10 cellular contexts compared by ENCODE assay signal in genomic region chr2:20579866-20580265, GRCh38.
DNase-seq lines count a peak whose midpoint lies in the region; ATAC-seq and TF ChIP-seq lines count a peak whose summit lies in the region.
"Had no signal": no experiment of that assay in that cellular context is flagged by ENCODE, and none has a peak within 500 bp of the region (broad histone marks: within the 10 kb centered on the region; RNA-seq: fewer than 3 reads in every experiment).

No MANE protein-coding gene starts in this region.

- ATAC-seq in HG03139 (IDR thresholded peaks at IDR 0.05; ENCODE audit: unreplicated experiment) = no peak

- intact Hi-C loops in Caco-2 (cut with micrococcal nuclease; ENCODE audit: unreplicated experiment) = loop anchor here (1.0 kb wide), 1 partner anchor 13 kb away; no protein-coding TSS in a partner anchor
- intact Hi-C loops in prostate gland (cut with DNase I) = loop anchor here (5.0 kb wide), 1 partner anchor 43 kb away; no protein-coding TSS in a partner anchor

- no peaks in the 10 kb centered on the region for H3K36me3 ChIP-seq in Caco-2 (ENCODE audit: control insufficient read depth, insufficient read depth, low read length)
- H3K36me3 ChIP-seq in prostate gland = no peaks in the 10 kb centered on the region
- H3K36me3 ChIP-seq: neutrophil had no signal

- no peaks in the 10 kb centered on the region for H3K9me3 ChIP-seq in Caco-2
- no peaks in the 10 kb centered on the region for H3K9me3 ChIP-seq in prostate gland
- H3K9me3 ChIP-seq: neutrophil had no signal

- no peak for TF ChIP-seq POLR2A in prostate gland (IDR thresholded peaks at IDR 0.05)

- H3K27me3 ChIP-seq in Caco-2 (replicated peaks; ENCODE audit: control insufficient read depth, insufficient read depth, low read length) = no peaks in the 10 kb centered on the region
- no peaks in the 10 kb centered on the region for H3K27me3 ChIP-seq in prostate gland (replicated peaks; ENCODE audit: insufficient read depth)
- H3K27me3 ChIP-seq: neutrophil had no signal

- H3K4me1 Mint-ChIP-seq in Caco-2 (ENCODE audit: low read depth, unreplicated experiment) = peaks cover 47% of the 10 kb centered on the region

- H3K9me3 Mint-ChIP-seq in Caco-2 (ENCODE audit: unreplicated experiment) = no peaks in the 10 kb centered on the region

- H3K27ac Mint-ChIP-seq in Caco-2 (ENCODE audit: unreplicated experiment) = peak overlapping the region; percentile 85

- H3K27me3 Mint-ChIP-seq in Caco-2 (ENCODE audit: insufficient read depth, unreplicated experiment) = no peaks in the 10 kb centered on the region

- POLR2A ChIA-PET in Caco-2 (lab: Charles Lee) = interaction anchor here (2.7 kb wide), 1 partner anchor 133 kb away, joined by 15 read pairs; the partner anchor contains the start of gene RHOB

- H3K4me3 Mint-ChIP-seq in Caco-2 (ENCODE audit: unreplicated experiment) = no peak overlapping the region

- 83% methylated on average over 1 of the region's 1 CpG for WGBS in prostate gland

- CTCF ChIA-PET in Caco-2 (lab: Charles Lee) = interaction anchor here (0.6 kb wide), 1 partner anchor 51 kb away, joined by 4 read pairs; no protein-coding TSS in a partner anchor

- BruUV-seq in Caco-2 (replicated peaks; lab: Mats Ljungman, UMichigan) = no TSS peak

- TF ChIP-seq CTCF in Caco-2 (IDR thresholded peaks at IDR 0.05; ENCODE audit: insufficient read depth in 1 of 2, low read depth in 1 of 2, low read length in 1 of 2, severe bottlenecking in 1 of 2, unreplicated experiment in 1 of 2) (no peak), prostate gland (IDR thresholded peaks at IDR 0.05) (no peak)

- no peak for DNase-seq in Caco-2
- DNase-seq in SW480 (ENCODE audit: low spot score) = peak; percentile 66
- DNase-seq in glomerular visceral epithelial cell (ENCODE audit: extremely low spot score) = peak; percentile 33
- no peak for DNase-seq in prostate gland (ENCODE audit: low spot score)
- no peak for DNase-seq in hippocampal formation (lab: John Stamatoyannopoulos, UW)
- no peak for DNase-seq in stimulated activated CD4-positive, alpha-beta T cell treated with anti-CD3 and anti-CD28 coated beads, Interleukin-15, amount 100 ng/mL, for 24 hours
- DNase-seq in SKM-1 (lab: John Stamatoyannopoulos, UW; ENCODE audit: unreplicated experiment) = no peak
- DNase-seq: NK-92 treated with Interleukin-12 subunit alpha and Interleukin-12 subunit beta, amount 100 ng/mL, for 24 hours had no signal

- H3K36me3 Mint-ChIP-seq in Caco-2 (ENCODE audit: insufficient read depth, unreplicated experiment) = no peaks in the 10 kb centered on the region

- H3K4me3 ChIP-seq in Caco-2 (ENCODE audit: low read depth, low read length) (no peak overlapping the region), prostate gland (no peak overlapping the region)

- peak overlapping the region; percentile 70 to 73 for H3K27ac ChIP-seq in prostate gland
- H3K27ac ChIP-seq: neutrophil had no signal

- H3K4me1 ChIP-seq in Caco-2 (peaks cover 60% of the 10 kb centered on the region), prostate gland (replicated peaks) (no peaks in the 10 kb centered on the region)

Comparison
In these comparisons a context has a peak if more than half of its experiments do, and no peak if none do; other contexts are left out.
1. DNase-seq: peak in SW480 (single experiment) and glomerular visceral epithelial cell (single experiment); none in Caco-2 (0 of 2), prostate gland (single experiment), hippocampal formation (0 of 2), stimulated activated CD4-positive, alpha-beta T cell treated with anti-CD3 and anti-CD28 coated beads, Interleukin-15, amount 100 ng/mL, for 24 hours (single experiment) and SKM-1 (single experiment).